Comparison of ENCODE assay signal across 8 cellular contexts in the genomic region with DNA sequence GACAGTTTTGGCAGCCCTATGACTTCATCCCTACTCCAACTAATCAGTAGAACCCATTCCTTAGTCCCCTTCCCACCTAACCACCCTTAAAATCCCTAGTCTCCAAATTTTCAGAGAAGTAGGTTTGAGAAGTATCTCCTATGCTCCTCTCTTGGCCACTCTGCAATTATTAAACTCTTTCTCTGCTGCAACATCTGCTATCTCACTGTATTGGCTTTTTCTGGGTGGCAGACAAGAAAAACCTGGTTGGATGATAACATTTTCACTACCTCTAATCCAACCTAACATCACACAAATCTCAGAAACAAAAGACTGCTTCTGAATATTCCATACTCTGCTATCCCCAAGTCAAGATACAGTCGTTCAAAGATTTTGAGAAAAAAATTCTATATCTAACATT.
"Had no signal": no experiment of that assay in that cellular context is flagged by ENCODE, and none has a peak within 500 bp of the region (broad histone marks: within the 10 kb centered on the region; RNA-seq: fewer than 3 reads in every experiment).

No MANE protein-coding gene starts in this region.

- H3K27ac Mint-ChIP-seq: IgD-negative memory B cell had no signal

- H3K4me2 ChIP-seq: KMS-11 had no signal

- H3K27me3 Mint-ChIP-seq: IgD-negative memory B cell had no signal

- DNase-seq: IMR-90, KBM-7, KG1 had no signal

- H3K4me3 Mint-ChIP-seq: IgD-negative memory B cell had no signal

- H3K27ac ChIP-seq: HL-60, KMS-11 had no signal

- H3K4me1 Mint-ChIP-seq: IgD-negative memory B cell had no signal

- ATAC-seq: HepG2, K562 had no signal

- H3K4me3 ChIP-seq: K562 had no signal

- H3K9ac ChIP-seq: KMS-11 had no signal

- H3K36me3 Mint-ChIP-seq: IgD-negative memory B cell had no signal
